Comparison of ENCODE assay signal across 2 cellular contexts in the genomic region with DNA sequence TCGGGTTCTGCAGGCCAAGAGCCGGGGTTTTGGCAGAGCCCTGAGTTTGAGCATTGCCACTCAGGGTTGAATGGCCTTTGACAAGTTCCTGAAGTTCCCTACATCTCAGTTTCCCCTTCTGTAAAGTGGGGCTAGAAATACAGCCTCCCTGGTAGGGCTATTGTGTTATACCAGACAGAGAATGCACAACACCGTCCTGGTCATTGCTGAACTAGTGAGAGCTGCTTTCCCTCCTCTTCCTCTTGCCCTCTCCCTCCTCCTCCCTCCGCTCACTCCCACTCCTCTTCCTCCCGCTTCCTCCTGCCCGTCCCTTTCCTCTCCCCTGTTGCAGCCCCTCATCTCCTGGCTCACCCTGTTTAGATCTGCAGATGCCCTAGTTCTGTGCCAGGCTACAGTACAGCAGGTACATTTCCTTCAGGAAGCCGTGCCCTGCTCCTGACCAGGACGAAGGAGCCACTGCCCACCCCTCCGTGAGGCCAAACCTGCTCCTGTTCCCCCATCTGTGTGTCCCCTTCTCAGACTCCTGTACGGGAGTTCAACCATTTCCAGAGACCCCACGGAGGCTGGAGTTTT.
TF ChIP-seq lines count a peak whose summit lies in the region.

No MANE protein-coding gene starts in this region.

TF ChIP-seq in GM23338, 12 proteins besides CTCF, POLR2A, EP300 and RAD21 (continues in another document):
- TF ChIP-seq ETS1 (IDR thresholded peaks at IDR 0.05) (no peak), EZH2phosphoT487 (IDR thresholded peaks at IDR 0.05; ENCODE audit: unreplicated experiment) (no peak), ZNF114 (CRISPR knock-in tag; IDR thresholded peaks at IDR 0.05) (no peak), POLR2AphosphoS5 (IDR thresholded peaks at IDR 0.05; ENCODE audit: low read depth) (no peak), JUNB (IDR thresholded peaks at IDR 0.05; ENCODE audit: unreplicated experiment) (no peak), EZH2 (IDR thresholded peaks at IDR 0.05; ENCODE audit: low read depth, unreplicated experiment) (no peak), NANOG (IDR thresholded peaks at IDR 0.05; ENCODE audit: borderline replicate concordance) (no peak), CREB1 (CRISPR knock-in tag; IDR thresholded peaks at IDR 0.05; ENCODE audit: low read depth) (no peak), ZNF331 (CRISPR knock-in tag; IDR thresholded peaks at IDR 0.05; ENCODE audit: low read depth) (no peak), STAT1 (IDR thresholded peaks at IDR 0.05; ENCODE audit: unreplicated experiment) (no peak)
- TF ChIP-seq, protein P1, sequence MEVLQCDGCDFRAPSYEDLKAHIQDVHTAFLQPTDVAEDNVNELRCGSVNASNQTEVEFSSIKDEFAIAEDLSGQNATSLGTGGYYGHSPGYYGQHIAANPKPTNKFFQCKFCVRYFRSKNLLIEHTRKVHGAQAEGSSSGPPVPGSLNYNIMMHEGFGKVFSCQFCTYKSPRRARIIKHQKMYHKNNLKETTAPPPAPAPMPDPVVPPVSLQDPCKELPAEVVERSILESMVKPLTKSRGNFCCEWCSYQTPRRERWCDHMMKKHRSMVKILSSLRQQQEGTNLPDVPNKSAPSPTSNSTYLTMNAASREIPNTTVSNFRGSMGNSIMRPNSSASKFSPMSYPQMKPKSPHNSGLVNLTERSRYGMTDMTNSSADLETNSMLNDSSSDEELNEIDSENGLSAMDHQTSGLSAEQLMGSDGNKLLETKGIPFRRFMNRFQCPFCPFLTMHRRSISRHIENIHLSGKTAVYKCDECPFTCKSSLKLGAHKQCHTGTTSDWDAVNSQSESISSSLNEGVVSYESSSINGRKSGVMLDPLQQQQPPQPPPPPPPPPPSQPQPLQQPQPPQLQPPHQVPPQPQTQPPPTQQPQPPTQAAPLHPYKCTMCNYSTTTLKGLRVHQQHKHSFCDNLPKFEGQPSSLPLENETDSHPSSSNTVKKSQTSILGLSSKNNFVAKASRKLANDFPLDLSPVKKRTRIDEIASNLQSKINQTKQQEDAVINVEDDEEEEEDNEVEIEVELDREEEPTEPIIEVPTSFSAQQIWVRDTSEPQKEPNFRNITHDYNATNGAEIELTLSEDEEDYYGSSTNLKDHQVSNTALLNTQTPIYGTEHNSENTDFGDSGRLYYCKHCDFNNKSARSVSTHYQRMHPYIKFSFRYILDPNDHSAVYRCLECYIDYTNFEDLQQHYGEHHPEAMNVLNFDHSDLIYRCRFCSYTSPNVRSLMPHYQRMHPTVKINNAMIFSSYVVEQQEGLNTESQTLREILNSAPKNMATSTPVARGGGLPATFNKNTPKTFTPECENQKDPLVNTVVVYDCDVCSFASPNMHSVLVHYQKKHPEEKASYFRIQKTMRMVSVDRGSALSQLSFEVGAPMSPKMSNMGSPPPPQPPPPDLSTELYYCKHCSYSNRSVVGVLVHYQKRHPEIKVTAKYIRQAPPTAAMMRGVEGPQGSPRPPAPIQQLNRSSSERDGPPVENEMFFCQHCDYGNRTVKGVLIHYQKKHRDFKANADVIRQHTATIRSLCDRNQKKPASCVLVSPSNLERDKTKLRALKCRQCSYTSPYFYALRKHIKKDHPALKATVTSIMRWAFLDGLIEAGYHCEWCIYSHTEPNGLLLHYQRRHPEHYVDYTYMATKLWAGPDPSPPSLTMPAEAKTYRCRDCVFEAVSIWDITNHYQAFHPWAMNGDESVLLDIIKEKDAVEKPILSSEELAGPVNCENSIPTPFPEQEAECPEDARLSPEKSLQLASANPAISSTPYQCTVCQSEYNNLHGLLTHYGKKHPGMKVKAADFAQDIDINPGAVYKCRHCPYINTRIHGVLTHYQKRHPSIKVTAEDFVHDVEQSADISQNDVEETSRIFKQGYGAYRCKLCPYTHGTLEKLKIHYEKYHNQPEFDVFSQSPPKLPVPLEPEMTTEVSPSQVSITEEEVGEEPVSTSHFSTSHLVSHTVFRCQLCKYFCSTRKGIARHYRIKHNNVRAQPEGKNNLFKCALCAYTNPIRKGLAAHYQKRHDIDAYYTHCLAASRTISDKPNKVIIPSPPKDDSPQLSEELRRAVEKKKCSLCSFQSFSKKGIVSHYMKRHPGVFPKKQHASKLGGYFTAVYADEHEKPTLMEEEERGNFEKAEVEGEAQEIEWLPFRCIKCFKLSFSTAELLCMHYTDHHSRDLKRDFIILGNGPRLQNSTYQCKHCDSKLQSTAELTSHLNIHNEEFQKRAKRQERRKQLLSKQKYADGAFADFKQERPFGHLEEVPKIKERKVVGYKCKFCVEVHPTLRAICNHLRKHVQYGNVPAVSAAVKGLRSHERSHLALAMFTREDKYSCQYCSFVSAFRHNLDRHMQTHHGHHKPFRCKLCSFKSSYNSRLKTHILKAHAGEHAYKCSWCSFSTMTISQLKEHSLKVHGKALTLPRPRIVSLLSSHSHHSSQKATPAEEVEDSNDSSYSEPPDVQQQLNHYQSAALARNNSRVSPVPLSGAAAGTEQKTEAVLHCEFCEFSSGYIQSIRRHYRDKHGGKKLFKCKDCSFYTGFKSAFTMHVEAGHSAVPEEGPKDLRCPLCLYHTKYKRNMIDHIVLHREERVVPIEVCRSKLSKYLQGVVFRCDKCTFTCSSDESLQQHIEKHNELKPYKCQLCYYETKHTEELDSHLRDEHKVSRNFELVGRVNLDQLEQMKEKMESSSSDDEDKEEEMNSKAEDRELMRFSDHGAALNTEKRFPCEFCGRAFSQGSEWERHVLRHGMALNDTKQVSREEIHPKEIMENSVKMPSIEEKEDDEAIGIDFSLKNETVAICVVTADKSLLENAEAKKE (CRISPR knock-in tag; IDR thresholded peaks at IDR 0.05) = no peak

TF ChIP-seq in H1, 55 proteins besides CTCF, POLR2A, EP300 and RAD21:
- TF ChIP-seq MAFK (IDR thresholded peaks at IDR 0.05; ENCODE audit: low read depth, low read length) (no peak), RXRA (IDR thresholded peaks at IDR 0.05; ENCODE audit: insufficient read depth, low read depth, low read length) (no peak), TBP (IDR thresholded peaks at IDR 0.05; ENCODE audit: low read depth, low read length) (no peak), BACH1 (IDR thresholded peaks at IDR 0.05; ENCODE audit: low read length) (no peak), JUND (IDR thresholded peaks at IDR 0.05; ENCODE audit: low read length) (no peak), CHD7 (IDR thresholded peaks at IDR 0.05; ENCODE audit: insufficient replicate concordance, low read length) (no peak), BRCA1 (IDR thresholded peaks at IDR 0.05; ENCODE audit: low read depth, low read length) (no peak), KDM4A (IDR thresholded peaks at IDR 0.05; ENCODE audit: low read depth, low read length, severe bottlenecking) (no peak), GABPA (IDR thresholded peaks at IDR 0.05; ENCODE audit: borderline replicate concordance, insufficient read depth, low read length) (no peak)
- TF ChIP-seq, protein P2, sequence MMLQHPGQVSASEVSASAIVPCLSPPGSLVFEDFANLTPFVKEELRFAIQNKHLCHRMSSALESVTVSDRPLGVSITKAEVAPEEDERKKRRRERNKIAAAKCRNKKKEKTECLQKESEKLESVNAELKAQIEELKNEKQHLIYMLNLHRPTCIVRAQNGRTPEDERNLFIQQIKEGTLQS (IDR thresholded peaks at IDR 0.05; ENCODE audit: insufficient read depth, low read depth, low read length) = no peak
